ENCODE assay signal across 14 cellular contexts in genomic region chr2:113200736-113201490, GRCh38. TPM values are rescaled to one million over a fixed set of nuclear protein-coding genes. Genes with fewer than 3 reads are reported as not detected.
DNase-seq lines count a peak whose midpoint lies in the region; ATAC-seq and TF ChIP-seq lines count a peak whose summit lies in the region.
"Had no signal": no experiment of that assay in that cellular context is flagged by ENCODE, and none has a peak within 500 bp of the region (broad histone marks: within the 10 kb centered on the region; RNA-seq: fewer than 3 reads in every experiment).

No MANE protein-coding gene starts in this region.

- BruUV-seq in Calu3 (replicated peaks; lab: Mats Ljungman, UMichigan): no TSS peak

- H3K9me3 Mint-ChIP-seq in Calu3 (ENCODE audit: low read depth, unreplicated experiment) (no peaks in the 10 kb centered on the region), neural crest cell (no peaks in the 10 kb centered on the region)
- H3K9me3 Mint-ChIP-seq: nephron progenitor cell; stimulated activated naive CD8-positive, alpha-beta T cell treated with anti-CD3 and anti-CD28 coated beads, Interleukin-15, amount 100 ng/mL, for 72 hours had no signal

- H3K27ac Mint-ChIP-seq in Calu3 (ENCODE audit: unreplicated experiment) (peak overlapping the region; percentile 27), neural crest cell (ENCODE audit: unreplicated experiment) (no peak overlapping the region)
- H3K27ac Mint-ChIP-seq: nephron progenitor cell had no signal

- intact Hi-C loops in Calu3 (cut with micrococcal nuclease; ENCODE audit: unreplicated experiment): no loop called here

- H3K4me1 Mint-ChIP-seq in Calu3 (ENCODE audit: low read depth, unreplicated experiment) (peaks cover 3% of the 10 kb centered on the region), neural crest cell (peaks cover 22% of the 10 kb centered on the region)

- H3K27me3 Mint-ChIP-seq in Calu3 (ENCODE audit: unreplicated experiment) (no peaks in the 10 kb centered on the region), neural crest cell (ENCODE audit: low read depth) (peaks cover 12% of the 10 kb centered on the region)
- H3K27me3 Mint-ChIP-seq: stimulated activated naive CD8-positive, alpha-beta T cell treated with anti-CD3 and anti-CD28 coated beads, Interleukin-15, amount 100 ng/mL, for 72 hours had no signal

- H3K36me3 Mint-ChIP-seq in Calu3 (ENCODE audit: insufficient read depth, unreplicated experiment) (peaks cover 49% of the 10 kb centered on the region), neural crest cell (ENCODE audit: low read depth) (no peaks in the 10 kb centered on the region)

- DNase-seq in A172 (ENCODE audit: low spot score): peak; percentile 56
- DNase-seq in Calu3: no peak
- DNase-seq in neural crest cell (ENCODE audit: low read depth, low spot score): no peak
- DNase-seq in AG20443 (ENCODE audit: low spot score): no peak
- DNase-seq in NCI-H1694 (lab: John Stamatoyannopoulos, UW): no peak
- DNase-seq in activated T-cell treated with anti-CD3 and anti-CD28 coated beads, Interleukin-2, amount 50 U/mL, for 1 hour: no peak
- DNase-seq: left ventricle myocardium superior; NCI-H1436; nephron progenitor cell; stimulated activated naive CD8-positive, alpha-beta T cell treated with anti-CD3 and anti-CD28 coated beads, Interleukin-15, amount 100 ng/mL, for 72 hours had no signal

- no peak for ATAC-seq in GM21737 (IDR thresholded peaks at IDR 0.05; ENCODE audit: unreplicated experiment)
- ATAC-seq: left ventricle myocardium superior; stimulated activated naive CD8-positive, alpha-beta T cell treated with anti-CD3 and anti-CD28 coated beads, Interleukin-15, amount 100 ng/mL, for 72 hours had no signal

- H3K27ac ChIP-seq in cingulate gyrus (ENCODE audit: low read depth, low read length): peak overlapping the region; percentile 29
- H3K27ac ChIP-seq: coronary artery, SK-N-MC had no signal

- no peak overlapping the region for H3K4me3 Mint-ChIP-seq in Calu3 (ENCODE audit: low read depth, unreplicated experiment)
- H3K4me3 Mint-ChIP-seq in neural crest cell: peak overlapping the region; percentile 3
- H3K4me3 Mint-ChIP-seq: stimulated activated naive CD8-positive, alpha-beta T cell treated with anti-CD3 and anti-CD28 coated beads, Interleukin-15, amount 100 ng/mL, for 72 hours had no signal

- TF ChIP-seq CTCF in Calu3 (IDR thresholded peaks at IDR 0.05; ENCODE audit: unreplicated experiment) (no peak), neural crest cell (conservative IDR thresholded peaks at IDR 0.05) (no peak)

- CTCF ChIA-PET in Calu3 (lab: Charles Lee): interaction anchor here (1.1 kb wide), 1 partner anchor 121 kb away, joined by 5 read pairs; no protein-coding TSS in a partner anchor

RNA-seq across cellular contexts. Expression of gene PSD4, which starts 27.1 kb away (rescaled TPM):
- total RNA-seq in A172 (2014; rRNA removed; shearing (Covaris generic)): 10.0 and 10.2 TPM in 2 replicates
- total RNA-seq in Calu3 (2022): 58.7 and 64.5 TPM in 2 replicates
- total RNA-seq in neural crest cell: 2.4 and 2.9 TPM in 2 replicates
